Comparison of ENCODE assay signal across 17 cellular contexts in genomic region chr2:223285505-223286265, GRCh38.
A peak's percentile ranks its signal among the peaks of the same experiment; 100 is the strongest.
DNase-seq lines count a peak whose midpoint lies in the region; ATAC-seq, FAIRE-seq and TF ChIP-seq lines count a peak whose summit lies in the region.
"Had no signal": no experiment of that assay in that cellular context is flagged by ENCODE, and none has a peak within 500 bp of the region (broad histone marks: within the 10 kb centered on the region; RNA-seq: fewer than 3 reads in every experiment).

No MANE protein-coding gene starts in this region.

- H3K79me2 ChIP-seq in Karpas-422 (ENCODE audit: low read length) = no peaks in the 10 kb centered on the region

- H3K9ac ChIP-seq in kidney (ENCODE audit: low read length in 2 of 2) (no peak overlapping the region), Karpas-422 (ENCODE audit: low read length) (no peak overlapping the region)

- no peaks in the 10 kb centered on the region for H3K27me3 Mint-ChIP-seq in stimulated activated naive CD8-positive, alpha-beta T cell treated with anti-CD3 and anti-CD28 coated beads, Interleukin-15, amount 100 ng/mL, for 72 hours
- H3K27me3 Mint-ChIP-seq in stimulated activated memory B cell treated with anti-CD40 and anti-IgM and Interleukin-4, amounts not matched to agents 10 μg/mL and 1 μg/mL and 100 μg/mL, for 72 hours = no peaks in the 10 kb centered on the region
- H3K27me3 Mint-ChIP-seq: CD4-positive, alpha-beta memory T cell had no signal

- H3K9me3 ChIP-seq in kidney (ENCODE audit: control insufficient read depth in 1 of 2, low read length in 2 of 2) (no peaks in the 10 kb centered on the region), Karpas-422 (ENCODE audit: low read length) (no peaks in the 10 kb centered on the region)

- H4K20me1 ChIP-seq in Karpas-422 (ENCODE audit: insufficient read depth, low read depth, low read length) = no peaks in the 10 kb centered on the region

- no peak overlapping the region for H3K4me2 ChIP-seq in Karpas-422 (ENCODE audit: low read depth, low read length, poor library complexity, severe bottlenecking)

- intact Hi-C loops in kidney (cut with DNase I) = no loop called here

- no peaks in the 10 kb centered on the region for H3K9me2 ChIP-seq in Karpas-422 (replicated peaks; ENCODE audit: insufficient read depth, low read length)

- no peaks in the 10 kb centered on the region for H3K36me3 ChIP-seq in kidney (ENCODE audit: control insufficient read depth in 1 of 2, insufficient read depth in 2 of 2, low read length in 2 of 2)
- no peaks in the 10 kb centered on the region for H3K36me3 ChIP-seq in Karpas-422 (ENCODE audit: insufficient read depth, low read length)

- H3K4me1 ChIP-seq in kidney (ENCODE audit: control insufficient read depth in 1 of 2, insufficient read depth in 1 of 2, low read depth in 1 of 2, low read length in 2 of 2) (no peaks in the 10 kb centered on the region), Karpas-422 (ENCODE audit: low read length) (no peaks in the 10 kb centered on the region)

- H3K27me3 ChIP-seq in Karpas-422 (ENCODE audit: low read length) = no peaks in the 10 kb centered on the region

- H2AFZ ChIP-seq in Karpas-422 (ENCODE audit: low read length) = no peak overlapping the region

- peak; percentile 35 for ATAC-seq in stimulated activated naive CD8-positive, alpha-beta T cell treated with anti-CD3 and anti-CD28 coated beads, Interleukin-15, amount 100 ng/mL, for 72 hours
- no peak for ATAC-seq in stimulated activated naive CD8-positive, alpha-beta T cell treated with anti-CD3 and anti-CD28 coated beads, Interleukin-15, Interleukin-2, amounts not matched to agents 100 U/mL and 50 U/mL, for 24 hours
- ATAC-seq in stimulated activated memory B cell treated with anti-CD40 and anti-IgM and Interleukin-4, amounts not matched to agents 10 μg/mL and 1 μg/mL and 100 μg/mL, for 72 hours = peak; percentile 8
- ATAC-seq: GM12878, HCT116 had no signal

- H3K27ac Mint-ChIP-seq in stimulated activated naive CD8-positive, alpha-beta T cell treated with anti-CD3 and anti-CD28 coated beads, Interleukin-15, amount 100 ng/mL, for 72 hours = no peak overlapping the region
- H3K27ac Mint-ChIP-seq in stimulated activated memory B cell treated with anti-CD40 and anti-IgM and Interleukin-4, amounts not matched to agents 10 μg/mL and 1 μg/mL and 100 μg/mL, for 72 hours = no peak overlapping the region
- H3K27ac Mint-ChIP-seq: CD4-positive, alpha-beta memory T cell had no signal

- no peak for TF ChIP-seq POLR2A in erythroblast (IDR thresholded peaks at IDR 0.05; ENCODE audit: low read length)

- no peak for FAIRE-seq in kidney (lab: Jason Lieb, UNC)
- FAIRE-seq: GM12878, GM18507, H54 had no signal

- no peak for DNase-seq in stimulated activated naive CD8-positive, alpha-beta T cell treated with anti-CD3 and anti-CD28 coated beads, Interleukin-15, amount 100 ng/mL, for 72 hours
- no peak for DNase-seq in stimulated activated naive CD8-positive, alpha-beta T cell treated with anti-CD3 and anti-CD28 coated beads, Interleukin-15, Interleukin-2, amounts not matched to agents 100 U/mL and 50 U/mL, for 24 hours
- DNase-seq in kidney (peak; percentile 29), HT-29 (ENCODE audit: low spot score) (no peak), erythroblast (lab: John Stamatoyannopoulos, UW) (no peak), Karpas-422 (no peak)
- DNase-seq: 8988T; ACHN; C1 segment of cervical spinal cord; CD4-positive, alpha-beta memory T cell; DMS79; IMR-90 had no signal

- no peaks in the 10 kb centered on the region for H3K36me3 Mint-ChIP-seq in stimulated activated memory B cell treated with anti-CD40 and anti-IgM and Interleukin-4, amounts not matched to agents 10 μg/mL and 1 μg/mL and 100 μg/mL, for 72 hours
- H3K36me3 Mint-ChIP-seq: CD4-positive, alpha-beta memory T cell had no signal

- H3K9me3 Mint-ChIP-seq in stimulated activated naive CD8-positive, alpha-beta T cell treated with anti-CD3 and anti-CD28 coated beads, Interleukin-15, amount 100 ng/mL, for 72 hours = peaks cover 0 to 7% of the 10 kb centered on the region in 2 donors
- peaks cover 6% of the 10 kb centered on the region for H3K9me3 Mint-ChIP-seq in stimulated activated memory B cell treated with anti-CD40 and anti-IgM and Interleukin-4, amounts not matched to agents 10 μg/mL and 1 μg/mL and 100 μg/mL, for 72 hours

- H3K4me3 ChIP-seq in kidney (ENCODE audit: low read length in 2 of 2) = no peak overlapping the region
- no peak overlapping the region for H3K4me3 ChIP-seq in Karpas-422 (ENCODE audit: low read length)
- H3K4me3 ChIP-seq: GM12878 had no signal

- H3K4me1 Mint-ChIP-seq in stimulated activated naive CD8-positive, alpha-beta T cell treated with anti-CD3 and anti-CD28 coated beads, Interleukin-15, amount 100 ng/mL, for 72 hours = no peaks in the 10 kb centered on the region
- no peaks in the 10 kb centered on the region for H3K4me1 Mint-ChIP-seq in stimulated activated memory B cell treated with anti-CD40 and anti-IgM and Interleukin-4, amounts not matched to agents 10 μg/mL and 1 μg/mL and 100 μg/mL, for 72 hours
- H3K4me1 Mint-ChIP-seq: CD4-positive, alpha-beta memory T cell had no signal

- TF ChIP-seq CTCF in kidney (IDR thresholded peaks at IDR 0.05; ENCODE audit: borderline replicate concordance, extremely low read depth, insufficient read depth) = no peak

- no peak overlapping the region for H3K4me3 Mint-ChIP-seq in stimulated activated naive CD8-positive, alpha-beta T cell treated with anti-CD3 and anti-CD28 coated beads, Interleukin-15, amount 100 ng/mL, for 72 hours
- no peak overlapping the region for H3K4me3 Mint-ChIP-seq in stimulated activated memory B cell treated with anti-CD40 and anti-IgM and Interleukin-4, amounts not matched to agents 10 μg/mL and 1 μg/mL and 100 μg/mL, for 72 hours
- H3K4me3 Mint-ChIP-seq: CD4-positive, alpha-beta memory T cell had no signal

- H3K27ac ChIP-seq in kidney (ENCODE audit: low read depth in 2 of 2, low read length in 2 of 2) (no peak overlapping the region), Karpas-422 (ENCODE audit: low read length) (no peak overlapping the region)
